ENCODE assay signal across 13 cellular contexts in the genomic region with DNA sequence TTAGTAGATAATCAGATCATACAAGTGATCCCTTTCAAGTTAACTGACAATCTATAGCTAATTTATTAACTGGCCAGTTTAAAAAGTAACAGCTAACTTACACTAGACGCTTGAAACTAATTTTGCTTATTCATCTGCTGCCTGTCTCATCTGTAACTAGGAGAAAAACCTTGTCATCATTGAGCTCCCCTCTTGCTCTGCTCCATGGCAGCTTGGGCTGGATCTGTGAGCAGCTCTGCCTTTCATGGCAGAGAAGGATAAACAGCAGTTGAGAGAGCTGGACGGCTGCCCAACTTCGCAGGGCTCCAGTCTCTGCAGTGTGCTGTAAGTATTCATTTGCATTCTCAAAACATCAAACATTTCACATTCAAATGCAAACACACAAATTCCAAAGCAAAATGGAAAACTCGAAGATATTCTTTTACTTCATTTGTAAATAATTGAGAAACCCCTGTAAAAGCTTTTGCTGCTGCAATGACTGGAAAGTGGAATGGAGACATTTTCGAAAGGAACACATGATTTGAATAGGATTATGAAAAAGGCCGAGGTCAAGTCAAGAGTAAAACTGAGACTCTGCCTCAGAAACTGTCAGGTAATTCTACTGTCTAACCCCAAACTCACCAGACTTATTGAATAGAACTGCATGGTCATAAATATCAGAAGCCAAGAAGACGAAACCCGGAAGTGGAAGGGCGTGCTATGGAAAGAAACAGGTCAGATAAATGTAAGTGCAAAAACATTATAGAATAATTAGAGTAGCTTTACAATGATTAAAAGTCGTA. TPM values are rescaled to one million over a fixed set of nuclear protein-coding genes. Genes with fewer than 3 reads are reported as not detected.
DNase-seq lines count a peak whose midpoint lies in the region; ATAC-seq and TF ChIP-seq lines count a peak whose summit lies in the region.
"Had no signal": no experiment of that assay in that cellular context is flagged by ENCODE, and none has a peak within 500 bp of the region (broad histone marks: within the 10 kb centered on the region; RNA-seq: fewer than 3 reads in every experiment).

No MANE protein-coding gene starts in this region.

- no peaks in the 10 kb centered on the region for H3K9me3 ChIP-seq in MG63
- H3K9me3 ChIP-seq: adrenal gland had no signal

- H3K27me3 ChIP-seq in MG63 (no peaks in the 10 kb centered on the region), mesendoderm (ENCODE audit: insufficient read depth, low read length, poor library complexity) (no peaks in the 10 kb centered on the region)
- H3K27me3 ChIP-seq: adrenal gland had no signal

- no peak overlapping the region for H3K4me2 ChIP-seq in mesendoderm (ENCODE audit: low read length)
- H3K4me2 ChIP-seq: PC-9 had no signal

- H3K9me3 Mint-ChIP-seq in brain: peaks cover 0 to 7% (median 0%) of the 10 kb centered on the region in 5 experiments
- H3K9me3 Mint-ChIP-seq in activated CD4-positive, alpha-beta memory T cell treated with anti-CD3 and anti-CD28 coated beads, Interleukin-2, amount 10 ng/mL, durations not matched to agents 7 days and 5 days: no peaks in the 10 kb centered on the region

- ATAC-seq in GM18907 (IDR thresholded peaks at IDR 0.05; ENCODE audit: unreplicated experiment): peak; percentile 70

- H3K27ac Mint-ChIP-seq in brain: peak overlapping the region; percentile 26 to 85 (median 42)
- H3K27ac Mint-ChIP-seq in activated CD4-positive, alpha-beta memory T cell treated with anti-CD3 and anti-CD28 coated beads, Interleukin-2, amount 10 ng/mL, durations not matched to agents 7 days and 5 days: no peak overlapping the region

- no peak for TF ChIP-seq CTCF in brain (conservative IDR thresholded peaks at IDR 0.05)

- POLR2A ChIA-PET in activated CD4-positive, alpha-beta memory T cell treated with anti-CD3 and anti-CD28 coated beads, Interleukin-2, amount 10 ng/mL, durations not matched to agents 7 days and 5 days (lab: Charles Lee): no interaction called here

- H4K8ac ChIP-seq in mesendoderm (ENCODE audit: low read depth, low read length): no peak overlapping the region

- H2BK120ac ChIP-seq in mesendoderm (ENCODE audit: low read depth, low read length): no peak overlapping the region

- H3K27ac ChIP-seq in mesendoderm (ENCODE audit: low read depth, low read length): no peak overlapping the region
- H3K27ac ChIP-seq: adrenal gland, PC-9 had no signal

- peak overlapping the region in 2 of 5 experiments; percentile 1 to 9 for H3K4me3 Mint-ChIP-seq in brain
- no peak overlapping the region for H3K4me3 Mint-ChIP-seq in activated CD4-positive, alpha-beta memory T cell treated with anti-CD3 and anti-CD28 coated beads, Interleukin-2, amount 10 ng/mL, durations not matched to agents 7 days and 5 days

- H3K4me1 Mint-ChIP-seq in brain: peaks cover 45% of the 10 kb centered on the region
- H3K4me1 Mint-ChIP-seq in activated CD4-positive, alpha-beta memory T cell treated with anti-CD3 and anti-CD28 coated beads, Interleukin-2, amount 10 ng/mL, durations not matched to agents 7 days and 5 days: no peaks in the 10 kb centered on the region

- no peak overlapping the region for H3K23ac ChIP-seq in mesendoderm (ENCODE audit: low read length)

- H3K4me3 ChIP-seq in MG63: no peak overlapping the region
- no peak overlapping the region for H3K4me3 ChIP-seq in mesendoderm (ENCODE audit: low read length)
- H3K4me3 ChIP-seq: adrenal gland, PC-9 had no signal

- CTCF ChIA-PET in activated CD4-positive, alpha-beta memory T cell treated with anti-CD3 and anti-CD28 coated beads, Interleukin-2, amount 10 ng/mL, durations not matched to agents 7 days and 5 days (lab: Charles Lee): no interaction called here

- H3K36me3 ChIP-seq in MG63 (no peaks in the 10 kb centered on the region; the same call in 1 of the 2 replicates), mesendoderm (ENCODE audit: control insufficient read depth, insufficient read depth, low read length) (peaks cover 7% of the 10 kb centered on the region)

- H3K79me1 ChIP-seq in mesendoderm (ENCODE audit: low read length): no peaks in the 10 kb centered on the region

- no peak overlapping the region for H4K5ac ChIP-seq in mesendoderm (ENCODE audit: low read length)

- no peak overlapping the region for H2BK5ac ChIP-seq in mesendoderm (ENCODE audit: low read length)

- no peak overlapping the region for H3K9ac ChIP-seq in mesendoderm (ENCODE audit: low read length)

- peaks cover 58% of the 10 kb centered on the region for H3K36me3 Mint-ChIP-seq in brain
- H3K36me3 Mint-ChIP-seq in activated CD4-positive, alpha-beta memory T cell treated with anti-CD3 and anti-CD28 coated beads, Interleukin-2, amount 10 ng/mL, durations not matched to agents 7 days and 5 days (ENCODE audit: low read depth): peaks cover 35% of the 10 kb centered on the region

- no peak overlapping the region for H3K18ac ChIP-seq in mesendoderm (ENCODE audit: low read length)

- H3K56ac ChIP-seq in mesendoderm (ENCODE audit: low read length): no peak overlapping the region

- H3K27me3 Mint-ChIP-seq in brain: peaks cover 3% of the 10 kb centered on the region
- no peaks in the 10 kb centered on the region for H3K27me3 Mint-ChIP-seq in activated CD4-positive, alpha-beta memory T cell treated with anti-CD3 and anti-CD28 coated beads, Interleukin-2, amount 10 ng/mL, durations not matched to agents 7 days and 5 days

- no peak overlapping the region for H3K4ac ChIP-seq in mesendoderm (ENCODE audit: low read depth, low read length)

- no CpG with 5 or more reads among the region's 10 CpGs for WGBS in mesendoderm (ENCODE audit: extremely low coverage, insufficient coverage, low lambda C conversion rate)

- no peaks in the 10 kb centered on the region for H3K79me2 ChIP-seq in mesendoderm (ENCODE audit: control insufficient read depth, insufficient read depth, low read length)

- no peak overlapping the region for H2BK15ac ChIP-seq in mesendoderm (replicated peaks; ENCODE audit: low read depth)

- peak; percentile 0 for DNase-seq in MG63
- DNase-seq in nucleus accumbens (lab: John Stamatoyannopoulos, UW): peak in 51 of 56 donors; percentile 1 to 88 (median 59)
- no peak for DNase-seq in activated CD4-positive, alpha-beta memory T cell treated with anti-CD3 and anti-CD28 coated beads, Interleukin-2, amount 10 ng/mL, durations not matched to agents 7 days and 5 days
- DNase-seq in activated gamma-delta T cell (lab: John Stamatoyannopoulos, UW): no peak
- DNase-seq in OCI-M2 (lab: John Stamatoyannopoulos, UW; ENCODE audit: unreplicated experiment): no peak
- no peak for DNase-seq in mesendoderm
- DNase-seq: activated CD4-positive, alpha-beta T cell treated with anti-CD3 and anti-CD28 coated beads for 48 hours; GF-D8; PC-9; retina had no signal

- H3K4me1 ChIP-seq in mesendoderm (ENCODE audit: control insufficient read depth, low read depth, low read length): no peaks in the 10 kb centered on the region
- H3K4me1 ChIP-seq: adrenal gland had no signal

- no peak overlapping the region for H2AK5ac ChIP-seq in mesendoderm (ENCODE audit: low read length)

RNA-seq across cellular contexts. Expression of gene SLC35B4, which starts 17.6 kb away (rescaled TPM):
- 5.3 and 6.5 TPM in 2 replicates for total RNA-seq in MG63 (2014; rRNA removed; shearing (Covaris generic); ENCODE audit: low replicate concordance)
- polyA plus RNA-seq in brain (ENCODE audit: insufficient read depth, low read depth, low replicate concordance): 5.0 TPM
- total RNA-seq in activated CD4-positive, alpha-beta memory T cell treated with anti-CD3 and anti-CD28 coated beads, Interleukin-2, amount 10 ng/mL, durations not matched to agents 7 days and 5 days: 10 to 100 TPM; 12.6 to 15.2 TPM
- 26.1 TPM for polyA plus RNA-seq in mesendoderm (2013, experiment 1 of 2)
- 29.0 TPM for polyA plus RNA-seq in mesendoderm (2013, experiment 2 of 2)

Comparison
In these comparisons a context has a peak if more than half of its experiments do, and no peak if none do; other contexts are left out.
1. DNase-seq: peak in MG63 (single experiment) and nucleus accumbens (51 of 56); none in activated CD4-positive, alpha-beta memory T cell treated with anti-CD3 and anti-CD28 coated beads, Interleukin-2, amount 10 ng/mL, durations not matched to agents 7 days and 5 days (single experiment), activated gamma-delta T cell (single experiment), OCI-M2 (single experiment) and mesendoderm (single experiment).